In the genomic region with DNA sequence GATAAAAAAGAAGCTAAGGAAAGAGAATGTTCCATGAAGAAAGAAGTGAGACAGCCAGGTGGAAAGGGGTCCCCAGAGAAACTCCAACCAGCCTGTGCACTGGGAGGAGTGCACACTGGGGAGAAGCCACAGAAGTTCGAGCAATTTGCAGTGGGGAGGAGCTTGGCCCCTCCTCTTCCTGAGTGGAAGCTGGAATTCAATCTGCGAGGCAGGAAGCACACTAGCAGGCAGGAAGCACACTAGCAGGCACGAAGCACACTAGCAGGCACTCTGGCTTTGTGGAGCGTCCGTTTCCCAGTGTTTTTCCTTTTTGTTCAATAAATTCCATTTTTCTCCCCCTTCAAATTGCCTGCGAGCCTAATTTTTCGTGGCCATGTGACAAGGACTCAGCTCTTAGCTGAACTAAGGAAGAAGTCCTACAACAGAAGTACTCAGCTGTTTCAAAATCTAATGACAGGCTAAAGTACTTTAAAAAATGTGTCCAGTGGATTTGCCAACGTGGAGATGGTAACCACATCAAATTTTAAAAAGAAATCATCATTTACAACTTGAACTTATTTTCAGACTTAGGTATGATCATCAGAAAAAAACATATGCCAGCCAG, we compare ENCODE assay signal across 8 cellular contexts. TPM values are rescaled to one million over a fixed set of nuclear protein-coding genes. Genes with fewer than 3 reads are reported as not detected.
A peak's percentile ranks its signal among the peaks of the same experiment; 100 is the strongest.
DNase-seq lines count a peak whose midpoint lies in the region; FAIRE-seq and TF ChIP-seq lines count a peak whose summit lies in the region.

No MANE protein-coding gene starts in this region.

- peak overlapping the region; percentile 44 for H3K27ac ChIP-seq in VCaP

- no peak for FAIRE-seq in GM19239 (lab: Jason Lieb, UNC)

- peak overlapping the region; percentile 9 for H3K4me3 ChIP-seq in skeletal muscle cell (ENCODE audit: low read depth, low read length)

- intact Hi-C loops in cardiac septum (cut with DNase I): no loop called here

- no peak for TF ChIP-seq CTCF in VCaP (conservative IDR thresholded peaks at IDR 0.05)

- DNase-seq in HCEC 1CT (peak; percentile 66), cardiac septum (ENCODE audit: low spot score) (peak; percentile 82), skeletal muscle cell (ENCODE audit: low read depth) (no peak), NCI-H69 (lab: John Stamatoyannopoulos, UW) (no peak), SKM-1 (lab: John Stamatoyannopoulos, UW; ENCODE audit: unreplicated experiment) (no peak), NCI-H2107 (lab: John Stamatoyannopoulos, UW) (no peak), GM19239 (ENCODE audit: insufficient read length, low spot score) (no peak)

RNA-seq across cellular contexts. Expression of gene SPIRE1, which starts 21.4 kb away (rescaled TPM):
- total RNA-seq in cardiac septum: 87.1 TPM

RNA-seq across cellular contexts. Expression of gene CEP76, which starts 23.2 kb away (rescaled TPM):
- total RNA-seq in cardiac septum: 3.2 TPM

RNA-seq across cellular contexts. Expression of gene PSMG2, which starts 23.6 kb away (rescaled TPM):
- total RNA-seq in cardiac septum: 43.8 TPM

Comparison
In these comparisons a context has a peak if more than half of its experiments do, and no peak if none do; other contexts are left out.
1. DNase-seq: peak in HCEC 1CT (single experiment) and cardiac septum (single experiment); none in skeletal muscle cell (single experiment), NCI-H69 (single experiment), SKM-1 (single experiment), NCI-H2107 (single experiment) and GM19239 (single experiment).